In genomic region chr1:175192630-175193338, GRCh38 we compare ENCODE assay signal across 8 cellular contexts. TPM values are rescaled to one million over a fixed set of nuclear protein-coding genes. Genes with fewer than 3 reads are reported as not detected.
A peak's percentile ranks its signal among the peaks of the same experiment; 100 is the strongest.
DNase-seq lines count a peak whose midpoint lies in the region; ATAC-seq and TF ChIP-seq lines count a peak whose summit lies in the region.

Gene KIAA0040 (minus strand): TSS chr1:175192776. CDS start chr1:175161013, 31,763 bp downstream.

- WGBS in ovary, 3 donors, result 1 to 2% (median 1%) methylated on average over 41 to 54 of the region's 54 CpGs
- 1 to 3% methylated on average over 14 to 18 of the region's 54 CpGs for WGBS in upper lobe of left lung, 2 donors

- H3K27ac ChIP-seq in ovary (peak within 1 kb of the TSS; percentile 42 to 47), upper lobe of left lung (peak within 1 kb of the TSS; percentile 88 to 95 (median 92))

- H3K36me3 ChIP-seq in ovary (no peaks in the 10 kb centered on the region), upper lobe of left lung (no peaks in the 10 kb centered on the region)

- TF ChIP-seq EP300 in ovary (IDR thresholded peaks at IDR 0.05) (peak; percentile 78), upper lobe of left lung (IDR thresholded peaks at IDR 0.05) (peak; percentile 44 to 97 (median 95))

- ATAC-seq in GM19324 (IDR thresholded peaks at IDR 0.05; ENCODE audit: low FRiP score, unreplicated experiment), result peak; percentile 58
- ATAC-seq in HG03442 (IDR thresholded peaks at IDR 0.05; ENCODE audit: unreplicated experiment), result peak; percentile 50
- ATAC-seq in upper lobe of left lung (ENCODE audit: low FRiP score in 2 of 2), result peak; percentile 89 to 92

- H3K4me1 ChIP-seq in ovary (ENCODE audit: insufficient read depth) (peaks cover 8% of the 10 kb centered on the region), upper lobe of left lung (peaks cover 44 to 53% (median 50%) of the 10 kb centered on the region in 4 donors)

- TF ChIP-seq POLR2A in ovary (IDR thresholded peaks at IDR 0.05), result no peak
- TF ChIP-seq POLR2A in upper lobe of left lung (IDR thresholded peaks at IDR 0.05), result peak in 3 of 4 donors; percentile 21 to 62 (median 30)

- H3K4me3 ChIP-seq in ovary, result peak within 1 kb of the TSS; percentile 63
- peak within 1 kb of the TSS; percentile 38 to 75 (median 62) for H3K4me3 ChIP-seq in upper lobe of left lung

- H3K27me3 ChIP-seq in ovary (no peaks in the 10 kb centered on the region), upper lobe of left lung (no peaks in the 10 kb centered on the region)

- intact Hi-C loops in ovary (cut with DNase I), result no loop called here

- TF ChIP-seq CTCF in ovary (IDR thresholded peaks at IDR 0.05) (no peak), upper lobe of left lung (IDR thresholded peaks at IDR 0.05) (peak in 2 of 6 experiments; percentile 15 to 19)

- H3K9me3 ChIP-seq in ovary, result no peaks in the 10 kb centered on the region
- H3K9me3 ChIP-seq in upper lobe of left lung, result no peaks in the 10 kb centered on the region

- DNase-seq in CD1c-positive myeloid dendritic cell (ENCODE audit: extremely low spot score) (peak; percentile 90), RPMI8226 (peak; percentile 91), glomerular endothelial cell (ENCODE audit: extremely low read depth, low read depth, low spot score) (no peak), ovary (peak; percentile 61 to 76 (median 69)), upper lobe of left lung (peak; percentile 88 to 92)
- peak; percentile 62 for DNase-seq in activated T-helper 9 cell treated with anti-CD3 and anti-CD28 coated beads, Interleukin-2, amount 50 U/mL, for 16 hours (ENCODE audit: low read depth)

RNA-seq across cellular contexts. Expression of gene KIAA0040, which starts in this region (rescaled TPM):
- total RNA-seq in glomerular endothelial cell (7.6 and 18.6 TPM in 2 replicates), ovary (10 to 100 TPM in 3 of 7 donors, 1 to 10 TPM in 4; 5.2 to 18.5 (median 9.9) TPM), upper lobe of left lung (10 to 100 TPM; 23.0 to 58.7 (median 36.1) TPM)
- 10 to 100 TPM in 1 of 2 donors, 1 to 10 TPM in 1; 7.3 to 24.7 TPM for polyA plus RNA-seq in ovary
